8 cellular contexts compared by ENCODE assay signal in the genomic region with DNA sequence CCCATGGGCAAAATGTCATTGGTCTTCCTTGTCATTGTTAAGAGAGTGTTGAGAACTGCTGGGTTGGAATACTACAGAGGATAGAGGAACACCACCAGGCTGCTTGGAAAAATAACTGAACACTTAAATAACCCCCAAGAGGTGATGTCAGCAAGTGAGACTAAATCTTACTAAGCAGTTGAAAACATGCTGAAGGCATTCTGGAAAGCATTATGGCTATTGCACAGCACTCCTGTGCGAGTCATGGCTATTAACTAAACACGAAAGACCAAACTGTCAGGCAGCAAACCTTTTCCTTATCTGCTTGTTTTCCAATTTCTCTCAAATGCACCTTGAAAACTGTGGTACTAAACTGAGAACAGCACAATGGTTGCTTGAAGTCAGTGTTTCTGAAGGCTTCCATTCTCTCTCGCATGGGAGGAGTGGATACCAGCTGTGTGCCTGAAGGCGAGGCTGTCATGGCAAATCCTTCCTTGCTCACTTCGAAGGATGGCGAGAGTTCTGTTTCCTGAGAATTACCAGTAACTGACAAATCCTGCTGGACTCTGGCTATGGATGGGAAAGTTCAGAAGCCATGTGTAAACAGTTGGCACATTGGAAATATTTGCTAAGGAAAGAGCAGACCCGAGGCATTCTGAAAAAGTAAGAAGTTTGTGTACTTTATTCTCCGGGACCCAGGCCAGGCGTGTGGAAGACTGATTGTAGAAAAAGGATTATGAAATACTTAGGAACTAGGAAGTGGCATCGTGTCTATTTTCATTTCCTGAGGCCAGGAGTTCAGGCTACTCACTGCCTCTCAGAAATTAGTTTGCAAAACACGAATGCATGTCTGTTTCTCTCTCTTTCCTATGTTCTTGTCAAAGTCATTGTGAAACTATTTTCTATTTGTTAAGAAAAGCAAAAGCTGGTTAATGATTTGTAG.
A peak's percentile ranks its signal among the peaks of the same experiment; 100 is the strongest.
DNase-seq lines count a peak whose midpoint lies in the region; TF ChIP-seq lines count a peak whose summit lies in the region.

No MANE protein-coding gene starts in this region.

- peak overlapping the region; percentile 67 for H3K27ac ChIP-seq in VCaP

- H3K9me3 Mint-ChIP-seq in type B pancreatic cell: peaks cover 5% of the 10 kb centered on the region

- peak overlapping the region; percentile 48 for H3K4me3 Mint-ChIP-seq in type B pancreatic cell

- DNase-seq in H4 (ENCODE audit: low spot score) (peak; percentile 78), kidney glomerular epithelial cell (lab: John Stamatoyannopoulos, UW) (peak; percentile 50), type B pancreatic cell (ENCODE audit: extremely low spot score, unreplicated experiment) (no peak), NOMO-1 (lab: John Stamatoyannopoulos, UW; ENCODE audit: unreplicated experiment in 2 of 2) (no peak), globus pallidus (ENCODE audit: low spot score) (no peak), NOMO-1 treated with dmso at 0.1 percent for 144 hours (lab: John Stamatoyannopoulos, UW; ENCODE audit: unreplicated experiment) (no peak), HCEC 1CT (no peak)

- H3K27me3 Mint-ChIP-seq in type B pancreatic cell: no peaks in the 10 kb centered on the region

- TF ChIP-seq CTCF in VCaP (conservative IDR thresholded peaks at IDR 0.05) (no peak), type B pancreatic cell (conservative IDR thresholded peaks at IDR 0.05) (no peak)

- peaks cover 10% of the 10 kb centered on the region for H3K4me1 Mint-ChIP-seq in type B pancreatic cell (ENCODE audit: unreplicated experiment)

- peak overlapping the region; percentile 76 for H3K27ac Mint-ChIP-seq in type B pancreatic cell

- H3K36me3 Mint-ChIP-seq in type B pancreatic cell: no peaks in the 10 kb centered on the region

Comparison
In these comparisons a context has a peak if more than half of its experiments do, and no peak if none do; other contexts are left out.
1. DNase-seq: peak in H4 (single experiment) and kidney glomerular epithelial cell (single experiment); none in type B pancreatic cell (single experiment), NOMO-1 (0 of 2), globus pallidus (single experiment), NOMO-1 treated with dmso at 0.1 percent for 144 hours (single experiment) and HCEC 1CT (single experiment).